ENCODE assay signal across 16 cellular contexts in genomic region chr5:73288803-73289720, GRCh38.
A peak's percentile ranks its signal among the peaks of the same experiment; 100 is the strongest.
DNase-seq lines count a peak whose midpoint lies in the region; ATAC-seq and TF ChIP-seq lines count a peak whose summit lies in the region.
"Had no signal": no experiment of that assay in that cellular context is flagged by ENCODE, and none has a peak within 500 bp of the region (broad histone marks: within the 10 kb centered on the region; RNA-seq: fewer than 3 reads in every experiment).

No MANE protein-coding gene starts in this region.

- H3K18ac ChIP-seq in mesenchymal stem cell (ENCODE audit: low read depth in 1 of 2, low read length in 2 of 2): no peak overlapping the region

- intact Hi-C loops in vagina (cut with DNase I): no loop called here

- H3K9me3 ChIP-seq in HEK293 (ENCODE audit: control insufficient read depth, insufficient read depth, low read depth, low read length) (no peaks in the 10 kb centered on the region), NT2/D1 (ENCODE audit: insufficient read depth, low read length) (no peaks in the 10 kb centered on the region), mesenchymal stem cell (ENCODE audit: control insufficient read depth, low read length) (no peaks in the 10 kb centered on the region), vagina (no peaks in the 10 kb centered on the region)

- H3K9ac ChIP-seq in NT2/D1 (ENCODE audit: insufficient read length, low read depth) (no peak overlapping the region), mesenchymal stem cell (ENCODE audit: low read length) (no peak overlapping the region)

- no peak overlapping the region for H3K14ac ChIP-seq in mesenchymal stem cell (ENCODE audit: low read length in 2 of 2)

- H3K4me2 ChIP-seq in mesenchymal stem cell (ENCODE audit: low read length, poor library complexity, severe bottlenecking): no peak overlapping the region

- H2BK15ac ChIP-seq in mesenchymal stem cell (ENCODE audit: low read depth, poor library complexity, severe bottlenecking): no peak overlapping the region

- H4K91ac ChIP-seq in mesenchymal stem cell (ENCODE audit: low read length): no peak overlapping the region

- H3K4me3 ChIP-seq in HEK293 (ENCODE audit: low read depth, low read length) (no peak overlapping the region), NT2/D1 (ENCODE audit: insufficient read length, low read depth) (no peak overlapping the region), mesenchymal stem cell (ENCODE audit: insufficient read depth in 1 of 2, low read depth in 1 of 2, low read length in 2 of 2) (no peak overlapping the region), vagina (no peak overlapping the region)

- TF ChIP-seq CTCF in HEK293 (tag by site-specific recombination; IDR thresholded peaks at IDR 0.05) (no peak), progenitor cell of endocrine pancreas (IDR thresholded peaks at IDR 0.05; ENCODE audit: unreplicated experiment) (no peak), vagina (IDR thresholded peaks at IDR 0.05) (no peak)

- peak overlapping the region; percentile 51 for H2AK5ac ChIP-seq in mesenchymal stem cell (ENCODE audit: low read length, severe bottlenecking)

- H3K27ac Mint-ChIP-seq in progenitor cell of endocrine pancreas: no peak overlapping the region
- H3K27ac Mint-ChIP-seq: B cell; CD4-positive, alpha-beta T cell had no signal

- no peaks in the 10 kb centered on the region for H3K27me3 ChIP-seq in NT2/D1 (ENCODE audit: insufficient read depth, insufficient read length)
- H3K27me3 ChIP-seq in mesenchymal stem cell (ENCODE audit: control insufficient read depth in 1 of 2, insufficient read depth in 1 of 2, low read length in 2 of 2): peaks cover 3 to 81% of the 10 kb centered on the region in 2 experiments
- no peaks in the 10 kb centered on the region for H3K27me3 ChIP-seq in vagina

- H3K4me1 ChIP-seq in HEK293 (ENCODE audit: control insufficient read depth, insufficient read depth, low read length) (peaks cover 6% of the 10 kb centered on the region), NT2/D1 (ENCODE audit: insufficient read depth, insufficient read length) (peaks cover 5% of the 10 kb centered on the region), mesenchymal stem cell (ENCODE audit: control insufficient read depth, insufficient read depth, low read depth, low read length) (no peaks in the 10 kb centered on the region), vagina (no peaks in the 10 kb centered on the region)

- no peak for ATAC-seq in GM18517 (IDR thresholded peaks at IDR 0.05; ENCODE audit: unreplicated experiment)

- H3K27ac ChIP-seq in HEK293 (ENCODE audit: extremely low read depth, low read depth, low read length): no peak overlapping the region
- no peak overlapping the region for H3K27ac ChIP-seq in mesenchymal stem cell (ENCODE audit: low read length, poor library complexity, severe bottlenecking)
- H3K27ac ChIP-seq in vagina: no peak overlapping the region

- peaks cover 14% of the 10 kb centered on the region for H3K4me1 Mint-ChIP-seq in progenitor cell of endocrine pancreas (ENCODE audit: low read depth)
- H3K4me1 Mint-ChIP-seq: B cell had no signal

- H3K9me3 Mint-ChIP-seq in progenitor cell of endocrine pancreas (ENCODE audit: low read depth): no peaks in the 10 kb centered on the region

- H2BK12ac ChIP-seq in mesenchymal stem cell (ENCODE audit: low read length in 2 of 2): no peak overlapping the region

- H3K36me3 Mint-ChIP-seq in progenitor cell of endocrine pancreas (ENCODE audit: insufficient read depth): no peaks in the 10 kb centered on the region

- peak; percentile 49 to 82 for DNase-seq in NCI-H2081 (lab: John Stamatoyannopoulos, UW)
- DNase-seq in NT2/D1 (ENCODE audit: low read depth, low spot score): peak; percentile 16
- no peak for DNase-seq in mesenchymal stem cell
- no peak for DNase-seq in progenitor cell of endocrine pancreas (ENCODE audit: low spot score, unreplicated experiment)
- DNase-seq in vagina (ENCODE audit: extremely low spot score in 2 of 2): no peak
- DNase-seq: CD4-positive, alpha-beta T cell; GF-D8; HCEC 1CT; KBM-7; NCI-H1092; NCI-H187 treated with DMSO at 0.1 percent for 48 hours; NCI-H82; T-helper 2 cell had no signal

- POLR2A ChIA-PET in HEK293 (lab: Yijun Ruan, JAX): no interaction called here

- CTCF ChIA-PET in HEK293 (lab: Yijun Ruan, JAX): interaction anchor here (1.0 to 1.3 kb wide), 2 partner anchors 73 to 159 kb away, joined by 3 read pairs; partner anchors contain the start of gene FOXD1

- no peaks in the 10 kb centered on the region for H3K79me1 ChIP-seq in mesenchymal stem cell (replicated peaks; ENCODE audit: low read length, poor library complexity, severe bottlenecking)

- H4K8ac ChIP-seq in mesenchymal stem cell (ENCODE audit: low read length): no peak overlapping the region

- H3K23ac ChIP-seq in mesenchymal stem cell (ENCODE audit: low read length in 2 of 2): no peak overlapping the region

- peaks cover 42% of the 10 kb centered on the region for H3K27me3 Mint-ChIP-seq in progenitor cell of endocrine pancreas

- no peak overlapping the region for H3K4me3 Mint-ChIP-seq in progenitor cell of endocrine pancreas (ENCODE audit: low read depth)
- H3K4me3 Mint-ChIP-seq: B cell; CD4-positive, alpha-beta T cell had no signal

- H2AFZ ChIP-seq in mesenchymal stem cell (ENCODE audit: low read depth, low read length): no peak overlapping the region

- H2BK120ac ChIP-seq in mesenchymal stem cell (ENCODE audit: low read depth, low read length): no peak overlapping the region

- TF ChIP-seq POLR2A in vagina (IDR thresholded peaks at IDR 0.05): no peak

- H3K36me3 ChIP-seq in HEK293 (ENCODE audit: control insufficient read depth in 2 of 2, insufficient read depth in 1 of 2, low read length in 2 of 2) (no peaks in the 10 kb centered on the region), NT2/D1 (ENCODE audit: insufficient read depth, insufficient read length, low read length) (no peaks in the 10 kb centered on the region), mesenchymal stem cell (ENCODE audit: control insufficient read depth in 1 of 2, insufficient read depth in 2 of 2, low read depth in 1 of 2, low read length in 2 of 2) (no peaks in the 10 kb centered on the region), vagina (no peaks in the 10 kb centered on the region)

- WGBS in mesenchymal stem cell: 61% methylated on average over 4 of the region's 6 CpGs

- H2BK5ac ChIP-seq in mesenchymal stem cell (ENCODE audit: low read depth, low read length, poor library complexity, severe bottlenecking): no peak overlapping the region

- H3K4ac ChIP-seq in mesenchymal stem cell (ENCODE audit: low read depth in 1 of 2, low read length in 2 of 2): no peak overlapping the region

TF ChIP-seq in HEK293, 187 proteins besides CTCF, POLR2A, EP300 and RAD21:
- TF ChIP-seq ZNF521 (tag by site-specific recombination; IDR thresholded peaks at IDR 0.05) (no peak), SP7 (tag by site-specific recombination; IDR thresholded peaks at IDR 0.05) (peak; percentile 100), ZNF76 (tag by site-specific recombination; IDR thresholded peaks at IDR 0.05; ENCODE audit: borderline replicate concordance, low read depth) (no peak)

Comparison
In these comparisons a context has a peak if more than half of its experiments do, and no peak if none do; other contexts are left out.
1. DNase-seq: peak in NCI-H2081 (2 of 2) and NT2/D1 (single experiment); none in mesenchymal stem cell (single experiment), progenitor cell of endocrine pancreas (single experiment) and vagina (0 of 2).